ENCODE assay signal across 25 cellular contexts in genomic region chr6:71198908-71199307, GRCh38.
"Had no signal": no experiment of that assay in that cellular context is flagged by ENCODE, and none has a peak within 500 bp of the region (broad histone marks: within the 10 kb centered on the region; RNA-seq: fewer than 3 reads in every experiment).

No MANE protein-coding gene starts in this region.

- DNase-seq: Kasumi-1, MM.1S, NCI-H1105, NCI-H1417, NCI-H1436 treated with DMSO at 0.1 percent for 48 hours, NCI-H1694, NCI-H1930, NCI-H2081, NCI-H2107, NCI-H2227 treated with DMSO at 0.1 percent for 48 hours, NCI-H446, NCI-H510A, NCI-H524 treated with DMSO at 0.1 percent for 48 hours, NCI-H69, NCI-H774, OCI-M1, PC-9, Peyer's patch, SHP77 treated with DMSO at 0.1 percent for 48 hours, SJCRH30 had no signal

- H3K27ac ChIP-seq: HL-60, KMS-11, PC-9, Peyer's patch, SJCRH30 had no signal

- H3K4me1 ChIP-seq: Peyer's patch had no signal

- H3K36me3 ChIP-seq: Peyer's patch, SJCRH30 had no signal

- H3K4me2 ChIP-seq: KMS-11, PC-9 had no signal

- ATAC-seq: K562, Right ventricle myocardium inferior, SK-N-SH treated with all-trans-retinoic acid at 6 μM for 48 hours had no signal

- H2AFZ ChIP-seq: PC-9 had no signal

- H3K27me3 ChIP-seq: Peyer's patch, SJCRH30 had no signal

- H3K9ac ChIP-seq: KMS-11 had no signal

- H3K4me3 ChIP-seq: K562, PC-9, Peyer's patch, SJCRH30 had no signal

- H3K9me3 ChIP-seq: Peyer's patch, SJCRH30 had no signal
